In the genomic region with DNA sequence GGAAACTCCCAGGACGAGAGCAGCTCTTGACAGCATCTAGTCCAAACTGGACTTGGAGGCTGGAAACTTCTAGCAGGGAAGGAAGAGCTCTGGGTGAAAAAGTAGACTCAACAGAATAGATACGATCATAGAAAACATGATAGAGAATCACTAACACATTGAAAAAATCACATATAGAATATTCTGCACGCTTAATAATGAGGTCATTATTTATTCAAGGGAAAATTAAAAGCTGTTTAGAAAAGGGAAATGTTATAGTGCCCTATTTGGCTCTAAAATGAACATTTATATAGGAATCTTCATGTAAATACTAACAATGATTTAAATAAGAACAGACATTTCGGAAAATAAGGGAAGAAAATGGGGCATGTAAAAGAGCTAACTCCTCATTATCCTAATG, we compare ENCODE assay signal across 28 cellular contexts.
"Had no signal": no experiment of that assay in that cellular context is flagged by ENCODE, and none has a peak within 500 bp of the region (broad histone marks: within the 10 kb centered on the region; RNA-seq: fewer than 3 reads in every experiment).

No MANE protein-coding gene starts in this region.

- H3K4me1 ChIP-seq: pancreas, psoas muscle, suprapubic skin, testis, tibial artery, transverse colon, upper lobe of right lung, uterus had no signal

- H3K27ac ChIP-seq: neutrophil, pancreas, psoas muscle, skin epidermis, spleen, suprapubic skin, testis, tibial artery, transverse colon, upper lobe of right lung, uterus had no signal

- H3K4me3 ChIP-seq: pancreas, psoas muscle, skin epidermis, smooth muscle cell, spleen, suprapubic skin, testis, tibial artery, transverse colon, upper lobe of right lung, uterus had no signal

- H3K9me3 ChIP-seq: neutrophil, pancreas, psoas muscle, spleen, suprapubic skin, testis, tibial artery, transverse colon, upper lobe of right lung, uterus had no signal

- H3K4me2 ChIP-seq: smooth muscle cell had no signal

- ATAC-seq: naive thymus-derived CD4-positive, alpha-beta T cell; natural killer cell; pancreas; psoas muscle; right cardiac atrium; stimulated activated memory B cell treated with anti-CD40 and anti-IgM and Interleukin-4, amounts not matched to agents 10 μg/mL and 1 μg/mL and 100 μg/mL, for 72 hours; stimulated activated naive CD8-positive, alpha-beta T cell treated with anti-CD3 and anti-CD28 coated beads, Interleukin-15, amount 100 ng/mL, for 72 hours; stimulated activated naive CD8-positive, alpha-beta T cell treated with anti-CD3 and anti-CD28 coated beads, Interleukin-15, Interleukin-2, amounts not matched to agents 100 U/mL and 50 U/mL, for 24 hours; upper lobe of right lung had no signal

- H3K36me3 ChIP-seq: neutrophil, pancreas, spleen, suprapubic skin, tibial artery, transverse colon, upper lobe of right lung, uterus had no signal

- H3K27me3 ChIP-seq: neutrophil, pancreas, spleen, suprapubic skin, testis, tibial artery, transverse colon, upper lobe of right lung, uterus had no signal

- DNase-seq: naive thymus-derived CD4-positive, alpha-beta T cell; natural killer cell; nephron progenitor cell; nucleus accumbens; pancreas; posterior cingulate gyrus; psoas muscle; right cardiac atrium; spleen; stimulated activated CD4-positive, alpha-beta T cell treated with anti-CD3 and anti-CD28 coated beads, Interleukin-12 subunit alpha, Interleukin-12 subunit beta, amount 100 ng/mL, for 4 hours; stimulated activated CD4-positive, alpha-beta T cell treated with anti-CD3 and anti-CD28 coated beads, Interleukin-1b, Interleukin-23, amount 100 ng/mL, for 48 hours; stimulated activated CD4-positive, alpha-beta T cell treated with anti-CD3 and anti-CD28 coated beads, Interleukin-4, amount 100 ng/mL, for 1 hour; stimulated activated CD4-positive, alpha-beta T cell treated with anti-CD3 and anti-CD28 coated beads, Interleukin-4, amount 100 ng/mL, for 4 hours; stimulated activated CD8-positive, alpha-beta memory T cell treated with anti-CD3 and anti-CD28 coated beads, Interleukin-4, amount 100 ng/mL, for 48 hours; stimulated activated naive CD4-positive, alpha-beta T cell; stimulated activated naive CD8-positive, alpha-beta T cell treated with anti-CD3 and anti-CD28 coated beads, Interleukin-15, amount 100 ng/mL, for 72 hours; stimulated activated naive CD8-positive, alpha-beta T cell treated with anti-CD3 and anti-CD28 coated beads, Interleukin-15, Interleukin-2, amounts not matched to agents 100 U/mL and 50 U/mL, for 24 hours; substantia nigra; testis; tibial artery; transverse colon; upper lobe of right lung; uterus had no signal
